ENCODE assay signal across 1 cellular context in the genomic region with DNA sequence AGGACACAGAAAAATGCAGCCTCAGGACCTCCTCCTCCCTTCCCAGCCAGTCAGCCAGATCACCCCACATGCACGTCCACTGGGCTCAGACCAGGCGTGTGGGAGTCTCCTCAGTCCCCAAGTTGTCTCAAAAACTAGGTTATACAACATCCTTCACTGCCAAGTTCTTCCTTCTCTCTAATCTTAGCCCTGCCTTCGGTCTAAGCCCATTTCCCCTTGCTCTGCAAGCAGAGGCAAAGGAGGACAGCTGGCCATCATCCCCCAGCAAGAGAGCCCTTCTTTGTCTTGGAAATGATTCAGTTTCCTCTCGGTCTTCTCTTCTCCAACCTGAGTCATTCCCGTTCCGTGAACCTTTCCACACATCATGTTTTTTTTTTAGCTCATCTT.
TF ChIP-seq lines count a peak whose summit lies in the region.

No MANE protein-coding gene starts in this region.

TF ChIP-seq in WTC11, 78 proteins besides CTCF, POLR2A, EP300 and RAD21 (continued from another document):
- TF ChIP-seq, protein P1, sequence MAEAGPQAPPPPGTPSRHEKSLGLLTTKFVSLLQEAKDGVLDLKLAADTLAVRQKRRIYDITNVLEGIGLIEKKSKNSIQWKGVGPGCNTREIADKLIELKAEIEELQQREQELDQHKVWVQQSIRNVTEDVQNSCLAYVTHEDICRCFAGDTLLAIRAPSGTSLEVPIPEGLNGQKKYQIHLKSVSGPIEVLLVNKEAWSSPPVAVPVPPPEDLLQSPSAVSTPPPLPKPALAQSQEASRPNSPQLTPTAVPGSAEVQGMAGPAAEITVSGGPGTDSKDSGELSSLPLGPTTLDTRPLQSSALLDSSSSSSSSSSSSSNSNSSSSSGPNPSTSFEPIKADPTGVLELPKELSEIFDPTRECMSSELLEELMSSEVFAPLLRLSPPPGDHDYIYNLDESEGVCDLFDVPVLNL (CRISPR knock-in tag; IDR thresholded peaks at IDR 0.05; ENCODE audit: borderline replicate concordance, low read depth) = no peak
- TF ChIP-seq TP53 (CRISPR knock-in tag; IDR thresholded peaks at IDR 0.05) (no peak), TEAD4 (CRISPR knock-in tag; IDR thresholded peaks at IDR 0.05) (no peak), NFYB (CRISPR knock-in tag; conservative IDR thresholded peaks at IDR 0.05; ENCODE audit: low read depth) (no peak), MYBL2 (CRISPR knock-in tag; IDR thresholded peaks at IDR 0.05) (no peak), ZNF219 (CRISPR knock-in tag; IDR thresholded peaks at IDR 0.05; ENCODE audit: borderline replicate concordance) (no peak), ZNF416 (CRISPR knock-in tag; IDR thresholded peaks at IDR 0.05) (no peak), FOXP1 (CRISPR knock-in tag; IDR thresholded peaks at IDR 0.05; ENCODE audit: borderline replicate concordance) (no peak), ELF4 (CRISPR knock-in tag; IDR thresholded peaks at IDR 0.05; ENCODE audit: low read depth) (no peak), ETV6 (CRISPR knock-in tag; IDR thresholded peaks at IDR 0.05) (no peak), SOX15 (CRISPR knock-in tag; IDR thresholded peaks at IDR 0.05) (no peak), PRRX2 (CRISPR knock-in tag; IDR thresholded peaks at IDR 0.05) (no peak), CBFB (CRISPR knock-in tag; IDR thresholded peaks at IDR 0.05; ENCODE audit: low read depth) (no peak)
- TF ChIP-seq, protein P2, sequence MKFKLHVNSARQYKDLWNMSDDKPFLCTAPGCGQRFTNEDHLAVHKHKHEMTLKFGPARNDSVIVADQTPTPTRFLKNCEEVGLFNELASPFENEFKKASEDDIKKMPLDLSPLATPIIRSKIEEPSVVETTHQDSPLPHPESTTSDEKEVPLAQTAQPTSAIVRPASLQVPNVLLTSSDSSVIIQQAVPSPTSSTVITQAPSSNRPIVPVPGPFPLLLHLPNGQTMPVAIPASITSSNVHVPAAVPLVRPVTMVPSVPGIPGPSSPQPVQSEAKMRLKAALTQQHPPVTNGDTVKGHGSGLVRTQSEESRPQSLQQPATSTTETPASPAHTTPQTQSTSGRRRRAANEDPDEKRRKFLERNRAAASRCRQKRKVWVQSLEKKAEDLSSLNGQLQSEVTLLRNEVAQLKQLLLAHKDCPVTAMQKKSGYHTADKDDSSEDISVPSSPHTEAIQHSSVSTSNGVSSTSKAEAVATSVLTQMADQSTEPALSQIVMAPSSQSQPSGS (CRISPR knock-in tag; IDR thresholded peaks at IDR 0.05; ENCODE audit: borderline replicate concordance, low read depth) = no peak
TF ChIP-seq in WTC11: peak in this region for 0.
